ENCODE assay signal across 2 cellular contexts in the genomic region with DNA sequence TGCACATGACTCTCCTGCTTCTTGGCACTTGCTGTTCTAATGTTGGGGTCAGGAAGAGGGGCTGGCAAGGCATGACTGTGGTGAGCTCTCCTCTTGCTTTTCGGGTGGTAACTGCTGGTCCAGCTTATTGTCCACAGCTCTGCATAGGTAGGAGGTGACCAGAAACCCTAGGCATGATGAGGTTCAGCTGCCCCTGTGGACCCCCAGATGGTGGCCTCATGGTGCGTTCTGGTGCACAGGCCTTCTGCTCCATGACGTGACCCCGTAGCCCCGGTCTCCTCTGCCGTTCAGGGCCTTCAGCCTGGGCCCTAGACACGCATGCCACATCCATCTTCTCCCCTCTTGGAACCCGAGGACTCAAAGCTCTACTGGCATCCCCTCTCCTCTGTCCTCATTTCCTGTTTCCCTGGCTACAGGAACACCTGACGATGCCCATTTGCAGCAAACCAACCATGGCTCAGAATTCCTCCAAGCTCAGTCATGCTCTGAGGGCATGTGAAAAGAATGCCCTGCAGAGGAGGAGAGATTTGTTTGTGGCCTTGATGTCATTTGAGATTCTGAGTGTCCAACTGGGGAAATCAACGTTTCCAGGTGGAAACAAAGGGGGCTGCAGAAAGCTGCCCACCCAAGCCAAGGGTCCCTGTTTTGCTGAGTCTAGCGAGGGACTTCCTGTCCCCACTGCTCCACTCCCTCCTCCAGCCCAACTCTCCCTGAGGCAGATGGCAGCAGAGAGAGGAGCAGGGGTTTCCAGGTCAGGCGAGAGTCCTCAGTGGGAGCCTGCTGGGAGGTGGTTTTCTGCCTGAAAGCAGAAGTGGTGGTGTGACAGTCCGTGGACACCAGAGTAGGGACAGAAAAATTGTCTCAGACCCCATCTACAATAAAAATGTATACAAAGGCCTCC.
TF ChIP-seq lines count a peak whose summit lies in the region.

No MANE protein-coding gene starts in this region.

TF ChIP-seq in H1, 55 proteins besides CTCF, POLR2A, EP300 and RAD21:
- no peak for TF ChIP-seq GTF2F1 (IDR thresholded peaks at IDR 0.05; ENCODE audit: borderline replicate concordance, low read depth, low read length)
- no peak for TF ChIP-seq SP1 (IDR thresholded peaks at IDR 0.05; ENCODE audit: low read depth, low read length)
- no peak for TF ChIP-seq JUND (IDR thresholded peaks at IDR 0.05; ENCODE audit: low read length)
- TF ChIP-seq POLR2AphosphoS5 (IDR thresholded peaks at IDR 0.05; ENCODE audit: low read depth, low read length) = no peak
- TF ChIP-seq, protein P1, sequence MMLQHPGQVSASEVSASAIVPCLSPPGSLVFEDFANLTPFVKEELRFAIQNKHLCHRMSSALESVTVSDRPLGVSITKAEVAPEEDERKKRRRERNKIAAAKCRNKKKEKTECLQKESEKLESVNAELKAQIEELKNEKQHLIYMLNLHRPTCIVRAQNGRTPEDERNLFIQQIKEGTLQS (IDR thresholded peaks at IDR 0.05; ENCODE audit: insufficient read depth, low read depth, low read length) = no peak
- TF ChIP-seq TAF7 (optimal IDR thresholded peaks at IDR 0.05; ENCODE audit: borderline replicate concordance, low read depth, low read length) = no peak
- no peak for TF ChIP-seq ZNF274 (IDR thresholded peaks at IDR 0.05; ENCODE audit: borderline replicate concordance, extremely low read depth, low read length)
- no peak for TF ChIP-seq MAFK (IDR thresholded peaks at IDR 0.05; ENCODE audit: low read depth, low read length)
- TF ChIP-seq CREB1 (IDR thresholded peaks at IDR 0.05) = no peak
- TF ChIP-seq EZH2 (IDR thresholded peaks at IDR 0.05; ENCODE audit: low read depth, low read length, severe bottlenecking) = no peak
- no peak for TF ChIP-seq TAF1 (IDR thresholded peaks at IDR 0.05; ENCODE audit: low read depth, low read length)
- no peak for TF ChIP-seq SAP30 (IDR thresholded peaks at IDR 0.05; ENCODE audit: insufficient read depth, insufficient replicate concordance, low read length)
- TF ChIP-seq RNF2 (IDR thresholded peaks at IDR 0.05; ENCODE audit: borderline replicate concordance, low read depth, low read length, missing control alignments, poor library complexity, severe bottlenecking) = no peak
- no peak for TF ChIP-seq CBX8 (IDR thresholded peaks at IDR 0.05; ENCODE audit: borderline replicate concordance, low read depth, low read length)

TF ChIP-seq in HEK293T, 16 proteins besides CTCF, POLR2A, EP300 and RAD21:
- TF ChIP-seq BHLHE40 (IDR thresholded peaks at IDR 0.05; ENCODE audit: borderline replicate concordance) = no peak
- TF ChIP-seq PKNOX1 (IDR thresholded peaks at IDR 0.05) = no peak
- TF ChIP-seq SUZ12 (IDR thresholded peaks at IDR 0.05) = no peak
- no peak for TF ChIP-seq L3MBTL2 (conservative IDR thresholded peaks at IDR 0.05)
- no peak for TF ChIP-seq ZNF384 (IDR thresholded peaks at IDR 0.05)
- no peak for TF ChIP-seq FOXM1 (IDR thresholded peaks at IDR 0.05; ENCODE audit: borderline replicate concordance)
- no peak for TF ChIP-seq LEF1 (IDR thresholded peaks at IDR 0.05; ENCODE audit: borderline replicate concordance)
- TF ChIP-seq TARDBP (IDR thresholded peaks at IDR 0.05) = no peak
- TF ChIP-seq ARNT (IDR thresholded peaks at IDR 0.05) = no peak
- TF ChIP-seq NFRKB (IDR thresholded peaks at IDR 0.05) = no peak
- TF ChIP-seq FOXK2 (IDR thresholded peaks at IDR 0.05) = no peak
